ENCODE assay signal across 10 cellular contexts in genomic region chr16:88315543-88316105, GRCh38.
DNase-seq lines count a peak whose midpoint lies in the region; ATAC-seq and TF ChIP-seq lines count a peak whose summit lies in the region.
"Had no signal": no experiment of that assay in that cellular context is flagged by ENCODE, and none has a peak within 500 bp of the region (broad histone marks: within the 10 kb centered on the region; RNA-seq: fewer than 3 reads in every experiment).

No MANE protein-coding gene starts in this region.

- H3K4me3 Mint-ChIP-seq in WTC11 = no peak overlapping the region
- H3K4me3 Mint-ChIP-seq: activated CD8-positive, alpha-beta T cell treated with anti-CD3 and anti-CD28 coated beads, Interleukin-2, amount 10 ng/mL, durations not matched to agents 7 days and 5 days; B cell had no signal

- no peak overlapping the region for H3K9ac ChIP-seq in liver (ENCODE audit: low read depth in 1 of 2, low read length in 2 of 2)
- no peak overlapping the region for H3K9ac ChIP-seq in Karpas-422 (ENCODE audit: low read length)

- no peak for ATAC-seq in WTC11
- ATAC-seq in GM21786 (IDR thresholded peaks at IDR 0.05; ENCODE audit: unreplicated experiment) = no peak
- ATAC-seq: activated CD8-positive, alpha-beta T cell treated with anti-CD3 and anti-CD28 coated beads, Interleukin-2, amount 10 ng/mL, durations not matched to agents 7 days and 5 days had no signal

- POLR2A ChIA-PET in WTC11 (lab: Charles Lee) = no interaction called here

- no peak overlapping the region for H3K27ac Mint-ChIP-seq in WTC11
- H3K27ac Mint-ChIP-seq: activated CD8-positive, alpha-beta T cell treated with anti-CD3 and anti-CD28 coated beads, Interleukin-2, amount 10 ng/mL, durations not matched to agents 7 days and 5 days; B cell had no signal

- H3K4me1 Mint-ChIP-seq in WTC11 = no peaks in the 10 kb centered on the region
- H3K4me1 Mint-ChIP-seq: B cell had no signal

- H3K9me3 ChIP-seq in MG63 (no peaks in the 10 kb centered on the region), liver (ENCODE audit: control insufficient read depth in 4 of 4, low read length in 3 of 4) (no peaks in the 10 kb centered on the region), Karpas-422 (ENCODE audit: low read length) (no peaks in the 10 kb centered on the region)

- TF ChIP-seq RAD21 in liver (IDR thresholded peaks at IDR 0.05) = no peak

- CTCF ChIA-PET in WTC11 (lab: Charles Lee) = interaction anchor here (1.3 to 1.4 kb wide), 2 partner anchors 12 to 22 kb away, joined by 3 read pairs; no protein-coding TSS in a partner anchor

- WGBS in liver = 41% methylated on average over 20 of the region's 20 CpGs

- H3K36me3 Mint-ChIP-seq in WTC11 = peaks cover 5% of the 10 kb centered on the region

- H3K9me3 Mint-ChIP-seq in WTC11 = peaks cover 26% of the 10 kb centered on the region

- H3K4me3 ChIP-seq in MG63 (no peak overlapping the region), liver (ENCODE audit: low read depth in 1 of 3, low read length in 3 of 3) (no peak overlapping the region), Karpas-422 (ENCODE audit: low read length) (no peak overlapping the region)

- H3K27ac ChIP-seq in liver (ENCODE audit: low read depth in 1 of 2, low read length in 2 of 2) (no peak overlapping the region), Karpas-422 (ENCODE audit: low read length) (no peak overlapping the region)

- no peak overlapping the region for H2AFZ ChIP-seq in Karpas-422 (ENCODE audit: low read length)

- H4K20me1 ChIP-seq in Karpas-422 (ENCODE audit: insufficient read depth, low read depth, low read length) = no peaks in the 10 kb centered on the region

- H3K4me1 ChIP-seq in liver (ENCODE audit: control insufficient read depth in 4 of 4, insufficient read depth in 4 of 4, low read length in 3 of 4) (peaks cover 0 to 2% (median 0%) of the 10 kb centered on the region in 4 donors), Karpas-422 (ENCODE audit: low read length) (no peaks in the 10 kb centered on the region)

- no peaks in the 10 kb centered on the region for H3K79me2 ChIP-seq in Karpas-422 (ENCODE audit: low read length)

- H3K27me3 ChIP-seq in MG63 (no peaks in the 10 kb centered on the region), liver (ENCODE audit: control insufficient read depth in 4 of 4, insufficient read depth in 4 of 4, low read length in 3 of 4) (no peaks in the 10 kb centered on the region), Karpas-422 (ENCODE audit: low read length) (no peaks in the 10 kb centered on the region)

- H3K9me2 ChIP-seq in Karpas-422 (replicated peaks; ENCODE audit: insufficient read depth, low read length) = no peaks in the 10 kb centered on the region

- no peak overlapping the region for H3K4me2 ChIP-seq in Karpas-422 (ENCODE audit: low read depth, low read length, poor library complexity, severe bottlenecking)

- no peak for TF ChIP-seq CTCF in liver (IDR thresholded peaks at IDR 0.05; ENCODE audit: low read depth, low read length, missing input control)
- TF ChIP-seq CTCF in WTC11 (IDR thresholded peaks at IDR 0.05) = no peak

- H3K27me3 Mint-ChIP-seq in WTC11 (ENCODE audit: low read depth) = no peaks in the 10 kb centered on the region

- H3K36me3 ChIP-seq in MG63 = no peaks in the 10 kb centered on the region
- H3K36me3 ChIP-seq in liver (ENCODE audit: control insufficient read depth in 4 of 4, insufficient read depth in 3 of 4, low read depth in 1 of 4, low read length in 3 of 4) = no peaks in the 10 kb centered on the region
- no peaks in the 10 kb centered on the region for H3K36me3 ChIP-seq in Karpas-422 (ENCODE audit: insufficient read depth, low read length)

- DNase-seq in AG08396 (ENCODE audit: low spot score) (peak; percentile 58), MG63 (peak; percentile 40), dermis microvascular lymphatic vessel endothelial cell (ENCODE audit: low read depth in 2 of 2) (peak; percentile 55 to 90), Karpas-422 (no peak), WTC11 (ENCODE audit: low spot score) (no peak)
- DNase-seq in activated naive CD4-positive, alpha-beta T cell treated with anti-CD3 and anti-CD28 coated beads, Interleukin-2, amount 50 U/mL, for 16 hours = no peak
- DNase-seq: activated CD8-positive, alpha-beta T cell treated with anti-CD3 and anti-CD28 coated beads, Interleukin-2, amount 10 ng/mL, durations not matched to agents 7 days and 5 days had no signal

TF ChIP-seq in liver, 16 proteins besides CTCF, POLR2A, EP300 and RAD21:
- TF ChIP-seq FOXA2 (IDR thresholded peaks at IDR 0.05) = no peak
- no peak for TF ChIP-seq ATF3 (IDR thresholded peaks at IDR 0.05)
- TF ChIP-seq TAF1 (conservative IDR thresholded peaks at IDR 0.05) = no peak
- no peak for TF ChIP-seq MAX (IDR thresholded peaks at IDR 0.05)
- peak; percentile 79 for TF ChIP-seq NR2F2 (IDR thresholded peaks at IDR 0.05)
- TF ChIP-seq HNF4A (conservative IDR thresholded peaks at IDR 0.05) = no peak

TF ChIP-seq in WTC11, 78 proteins besides CTCF, POLR2A, EP300 and RAD21 (continues in another document):
- no peak for TF ChIP-seq ATF3 (CRISPR knock-in tag; conservative IDR thresholded peaks at IDR 0.05)
- TF ChIP-seq ZNF317 (CRISPR knock-in tag; IDR thresholded peaks at IDR 0.05; ENCODE audit: borderline replicate concordance, low read depth) = no peak
- TF ChIP-seq NFE2L1 (CRISPR knock-in tag; IDR thresholded peaks at IDR 0.05) = no peak
- no peak for TF ChIP-seq FOXJ3 (CRISPR knock-in tag; IDR thresholded peaks at IDR 0.05; ENCODE audit: borderline replicate concordance)
- no peak for TF ChIP-seq FOXK1 (CRISPR knock-in tag; IDR thresholded peaks at IDR 0.05)
- TF ChIP-seq ZNF396 (CRISPR knock-in tag; IDR thresholded peaks at IDR 0.05; ENCODE audit: borderline replicate concordance) = no peak
- TF ChIP-seq RELA (CRISPR knock-in tag; IDR thresholded peaks at IDR 0.05; ENCODE audit: borderline replicate concordance) = no peak
- TF ChIP-seq MAX (CRISPR knock-in tag; IDR thresholded peaks at IDR 0.05) = no peak
- no peak for TF ChIP-seq SMAD4 (CRISPR knock-in tag; IDR thresholded peaks at IDR 0.05)
- TF ChIP-seq ATF1 (CRISPR knock-in tag; IDR thresholded peaks at IDR 0.05) = no peak
- no peak for TF ChIP-seq E2F1 (CRISPR knock-in tag; IDR thresholded peaks at IDR 0.05)
- no peak for TF ChIP-seq GTF2I (CRISPR knock-in tag; conservative IDR thresholded peaks at IDR 0.05)
- TF ChIP-seq CREB1 (CRISPR knock-in tag; IDR thresholded peaks at IDR 0.05) = no peak
- TF ChIP-seq ELF4 (CRISPR knock-in tag; IDR thresholded peaks at IDR 0.05; ENCODE audit: low read depth) = no peak
- TF ChIP-seq ZNF425 (CRISPR knock-in tag; conservative IDR thresholded peaks at IDR 0.05) = no peak
- TF ChIP-seq RORB (CRISPR knock-in tag; IDR thresholded peaks at IDR 0.05) = no peak

Comparison
In these comparisons a context has a peak if more than half of its experiments do, and no peak if none do; other contexts are left out.
1. DNase-seq: peak in AG08396 (single experiment), MG63 (single experiment) and dermis microvascular lymphatic vessel endothelial cell (2 of 2); none in Karpas-422 (single experiment), activated naive CD4-positive, alpha-beta T cell treated with anti-CD3 and anti-CD28 coated beads, Interleukin-2, amount 50 U/mL, for 16 hours (single experiment) and WTC11 (single experiment).